9 cellular contexts compared by ENCODE assay signal in genomic region chr13:24254151-24254810, GRCh38. TPM values are rescaled to one million over a fixed set of nuclear protein-coding genes. Genes with fewer than 3 reads are reported as not detected.
A peak's percentile ranks its signal among the peaks of the same experiment; 100 is the strongest.
DNase-seq lines count a peak whose midpoint lies in the region; ATAC-seq, FAIRE-seq and TF ChIP-seq lines count a peak whose summit lies in the region.
"Had no signal": no experiment of that assay in that cellular context is flagged by ENCODE, and none has a peak within 500 bp of the region (broad histone marks: within the 10 kb centered on the region; RNA-seq: fewer than 3 reads in every experiment).

No MANE protein-coding gene starts in this region.

- WGBS in spleen, 5 donors, result 24 to 40% (median 27%) methylated on average over 10 of the region's 10 CpGs

- TF ChIP-seq CTCF in cardiac fibroblast (IDR thresholded peaks at IDR 0.05; ENCODE audit: low read depth, low read length) (no peak), spleen (IDR thresholded peaks at IDR 0.05 in 8 of 11, conservative IDR thresholded peaks at IDR 0.05 in 3 of 11) (no peak)

- TF ChIP-seq POLR2A in spleen (IDR thresholded peaks at IDR 0.05) (no peak), H54 (IDR thresholded peaks at IDR 0.05; ENCODE audit: low read depth, low read length) (no peak)

- peak overlapping the region; percentile 45 to 91 (median 81) for H3K27ac ChIP-seq in spleen
- H3K27ac ChIP-seq: hepatocyte had no signal

- peaks cover 0 to 70% (median 7%) of the 10 kb centered on the region in 6 donors for H3K36me3 ChIP-seq in spleen

- peak; percentile 71 for DNase-seq in T-helper 22 cell (ENCODE audit: low read depth)
- peak; percentile 68 to 77 for DNase-seq in cardiac fibroblast (ENCODE audit: low read depth in 2 of 2)
- no peak for DNase-seq in spleen
- DNase-seq in H54 (ENCODE audit: insufficient read length, low spot score), result no peak
- DNase-seq in DMS79 (lab: John Stamatoyannopoulos, UW), result no peak
- no peak for DNase-seq in DMS53 (lab: John Stamatoyannopoulos, UW)
- DNase-seq in NCI-H446 treated with DMSO at 0.1 percent for 48 hours (lab: John Stamatoyannopoulos, UW), result no peak

- intact Hi-C loops in spleen (cut with DNase I; ENCODE audit: low total_unique reads), result no loop called here

- ATAC-seq in GM21447 (IDR thresholded peaks at IDR 0.05; ENCODE audit: unreplicated experiment), result peak; percentile 66

- no peak for FAIRE-seq in H54 (lab: Jason Lieb, UNC)

- no peak overlapping the region for H3K4me3 ChIP-seq in cardiac fibroblast (replicated peaks in 1 of 2; ENCODE audit: low read depth in 2 of 2, low read length in 2 of 2)
- peak overlapping the region in 5 of 8 donors; percentile 22 to 70 (median 44) for H3K4me3 ChIP-seq in spleen
- H3K4me3 ChIP-seq: hepatocyte had no signal

- H3K4me1 ChIP-seq in spleen, result peaks cover 11 to 100% (median 56%) of the 10 kb centered on the region in 6 donors

- H3K27me3 ChIP-seq in spleen (replicated peaks in 1 of 7), result no peaks in the 10 kb centered on the region
- H3K27me3 ChIP-seq: hepatocyte had no signal

- H3K9me3 ChIP-seq in spleen, result no peaks in the 10 kb centered on the region

RNA-seq across cellular contexts. Expression of gene C1QTNF9, which starts 55.1 kb away (rescaled TPM):
- under 1 TPM in 3 of 7 donors, not detected in 4; 0.28 to 0.72 (median 0.35) TPM for total RNA-seq in spleen
- under 1 TPM in 2 of 3 donors, not detected in 1; 0.15 to 0.48 TPM for polyA plus RNA-seq in spleen
- total RNA-seq: hepatocyte had no signal
- polyA plus RNA-seq: hepatocyte had no signal

Comparison
In these comparisons a context has a peak if more than half of its experiments do, and no peak if none do; other contexts are left out.
1. DNase-seq: peak in T-helper 22 cell (single experiment) and cardiac fibroblast (2 of 2); none in spleen (single experiment), H54 (single experiment), DMS79 (single experiment), DMS53 (single experiment) and NCI-H446 treated with DMSO at 0.1 percent for 48 hours (single experiment).
2. H3K4me3 ChIP-seq: peak in spleen (5 of 8); none in cardiac fibroblast (0 of 2).